In genomic region chr14:96051642-96052540, GRCh38 we compare ENCODE assay signal across 9 cellular contexts. TPM values are rescaled to one million over a fixed set of nuclear protein-coding genes. Genes with fewer than 3 reads are reported as not detected.
DNase-seq lines count a peak whose midpoint lies in the region; ATAC-seq and TF ChIP-seq lines count a peak whose summit lies in the region.
"Had no signal": no experiment of that assay in that cellular context is flagged by ENCODE, and none has a peak within 500 bp of the region (broad histone marks: within the 10 kb centered on the region; RNA-seq: fewer than 3 reads in every experiment).

No MANE protein-coding gene starts in this region.

- peaks cover 0 to 8% of the 10 kb centered on the region in 2 experiments; a peak in 2 of 3 replicates for H3K36me3 ChIP-seq in HEK293 (ENCODE audit: control insufficient read depth in 2 of 2, insufficient read depth in 1 of 2, low read length in 2 of 2)
- H3K36me3 ChIP-seq in neural progenitor cell = no peaks in the 10 kb centered on the region
- H3K36me3 ChIP-seq in left lung = no peaks in the 10 kb centered on the region

- peaks cover 46% of the 10 kb centered on the region for H3K4me1 Mint-ChIP-seq in neural progenitor cell
- H3K4me1 Mint-ChIP-seq: central memory CD8-positive, alpha-beta T cell had no signal

- H2AFZ ChIP-seq in neural progenitor cell (replicated peaks) = no peak overlapping the region

- peaks cover 3% of the 10 kb centered on the region for H4K20me1 ChIP-seq in neural progenitor cell (ENCODE audit: low read depth)

- H3K27me3 Mint-ChIP-seq in neural progenitor cell (ENCODE audit: insufficient read depth, low read depth) = peaks cover 3% of the 10 kb centered on the region

- peak in 2 of 3 experiments; percentile 17 to 37 for DNase-seq in NCI-H1417 (lab: John Stamatoyannopoulos, UW)
- DNase-seq in NCI-H1417 treated with DMSO at 0.1 percent for 48 hours (lab: John Stamatoyannopoulos, UW) = no peak
- DNase-seq in neural progenitor cell (ENCODE audit: low spot score) = peak; percentile 56
- DNase-seq in NCI-H2029 (lab: John Stamatoyannopoulos, UW) = no peak
- no peak for DNase-seq in left lung
- no peak for DNase-seq in AG20443 (ENCODE audit: low spot score)

- H3K79me2 ChIP-seq in neural progenitor cell (ENCODE audit: low read depth) = no peaks in the 10 kb centered on the region

- peaks cover 22% of the 10 kb centered on the region for H3K36me3 Mint-ChIP-seq in neural progenitor cell

- POLR2A ChIA-PET in HEK293 (lab: Yijun Ruan, JAX) = no interaction called here

- TF ChIP-seq CTCF in HEK293 (tag by site-specific recombination; IDR thresholded peaks at IDR 0.05) (peak; percentile 34; the same call in 1 of the 2 replicates), neural progenitor cell (IDR thresholded peaks at IDR 0.05) (peak; percentile 60), left lung (IDR thresholded peaks at IDR 0.05) (no peak)

- H3K4me3 ChIP-seq in HEK293 (ENCODE audit: low read depth, low read length) = no peak overlapping the region
- H3K4me3 ChIP-seq in neural progenitor cell = no peak overlapping the region
- no peak overlapping the region for H3K4me3 ChIP-seq in left lung

- CTCF ChIA-PET in HEK293 (lab: Yijun Ruan, JAX) = interaction anchor here (0.6 to 2.4 kb wide), 6 partner anchors 9 to 54 kb away, joined by 3 to 9 read pairs (median 3); partner anchors contain the start of gene C14orf132

- H3K4me3 Mint-ChIP-seq in neural progenitor cell = no peak overlapping the region
- H3K4me3 Mint-ChIP-seq: central memory CD8-positive, alpha-beta T cell had no signal

- H3F3A ChIP-seq in neural progenitor cell (ENCODE audit: low read depth) = peaks cover 13% of the 10 kb centered on the region

- intact Hi-C loops in left lung (cut with DNase I) = no loop called here

- H3K9ac ChIP-seq in neural progenitor cell = no peak overlapping the region

- H3K9me3 ChIP-seq in HEK293 (ENCODE audit: control insufficient read depth, insufficient read depth, low read depth, low read length) (no peaks in the 10 kb centered on the region), neural progenitor cell (ENCODE audit: low read depth) (no peaks in the 10 kb centered on the region), left lung (no peaks in the 10 kb centered on the region)

- ATAC-seq in left lung = no peak

- H3K4me1 ChIP-seq in HEK293 (ENCODE audit: control insufficient read depth, insufficient read depth, low read length) (no peaks in the 10 kb centered on the region), neural progenitor cell (peaks cover 10% of the 10 kb centered on the region), left lung (peaks cover 0 to 7% of the 10 kb centered on the region in 2 donors)

- no peak overlapping the region for H3K27ac Mint-ChIP-seq in neural progenitor cell

- no peaks in the 10 kb centered on the region for H3K27me3 ChIP-seq in neural progenitor cell
- H3K27me3 ChIP-seq in left lung = no peaks in the 10 kb centered on the region

- H3K4me2 ChIP-seq in neural progenitor cell = no peak overlapping the region

- peaks cover 5% of the 10 kb centered on the region for H3K9me3 Mint-ChIP-seq in neural progenitor cell
- H3K9me3 Mint-ChIP-seq: central memory CD8-positive, alpha-beta T cell had no signal

- H3K27ac ChIP-seq in HEK293 (ENCODE audit: extremely low read depth, low read depth, low read length) = no peak overlapping the region
- peak overlapping the region; percentile 38 for H3K27ac ChIP-seq in angular gyrus (ENCODE audit: low read depth, low read length)
- H3K27ac ChIP-seq in neural progenitor cell = no peak overlapping the region
- H3K27ac ChIP-seq in left lung = no peak overlapping the region

TF ChIP-seq in HEK293, 187 proteins besides CTCF, POLR2A, EP300 and RAD21:
- no peak for TF ChIP-seq PRDM4 (tag by site-specific recombination; IDR thresholded peaks at IDR 0.05)
- no peak for TF ChIP-seq ZNF416 (tag by site-specific recombination; IDR thresholded peaks at IDR 0.05)

RNA-seq across cellular contexts. Expression of gene C14orf132, which starts 12.7 kb away (rescaled TPM):
- 5.5 and 8.1 TPM in 2 replicates for total RNA-seq in neural progenitor cell (ENCODE audit: low replicate concordance)
- total RNA-seq in left lung = 10 to 100 TPM; 23.2 to 87.8 TPM

Comparison
In these comparisons a context has a peak if more than half of its experiments do, and no peak if none do; other contexts are left out.
1. DNase-seq: peak in NCI-H1417 (2 of 3) and neural progenitor cell (single experiment); none in NCI-H1417 treated with DMSO at 0.1 percent for 48 hours (single experiment), NCI-H2029 (single experiment), left lung (0 of 2) and AG20443 (single experiment).
2. CTCF ChIP-seq: peak in HEK293 (single experiment) and neural progenitor cell (single experiment); none in left lung (0 of 2).